35 cellular contexts compared by ENCODE assay signal in genomic region chr6:5587648-5588047, GRCh38.
"Had no signal": no experiment of that assay in that cellular context is flagged by ENCODE, and none has a peak within 500 bp of the region (broad histone marks: within the 10 kb centered on the region; RNA-seq: fewer than 3 reads in every experiment).

No MANE protein-coding gene starts in this region.

- H3K27me3 ChIP-seq: MG63 had no signal

- H3K4me3 ChIP-seq: MG63 had no signal

- DNase-seq: Karpas-422, Kasumi-1, MG63, MM.1S, MV-4-11, NCI-H1048, NCI-H1092, NCI-H1092 treated with DMSO at 0.1 percent for 48 hours, NCI-H1105, NCI-H1105 treated with DMSO at 0.1 percent for 48 hours, NCI-H1417, NCI-H1417 treated with DMSO at 0.1 percent for 48 hours, NCI-H1436, NCI-H1436 treated with DMSO at 0.1 percent for 48 hours, NCI-H146, NCI-H1694, NCI-H1694 treated with DMSO at 0.1 percent for 48 hours, NCI-H187, NCI-H187 treated with DMSO at 0.1 percent for 48 hours, NCI-H1930, NCI-H2029, NCI-H2029 treated with DMSO at 0.1 percent for 48 hours, NCI-H2081, NCI-H2081 treated with DMSO at 0.1 percent for 48 hours, NCI-H2107, NCI-H2171, NCI-H2171 treated with DMSO at 0.1 percent for 48 hours, NCI-H2227 treated with DMSO at 0.1 percent for 48 hours, NCI-H226, NCI-H345, NCI-H446, NCI-H446 treated with DMSO at 0.1 percent for 48 hours, NCI-H510A, NCI-H510A treated with DMSO at 0.1 percent for 48 hours, NCI-H524 had no signal
